19 cellular contexts compared by ENCODE assay signal in the genomic region with DNA sequence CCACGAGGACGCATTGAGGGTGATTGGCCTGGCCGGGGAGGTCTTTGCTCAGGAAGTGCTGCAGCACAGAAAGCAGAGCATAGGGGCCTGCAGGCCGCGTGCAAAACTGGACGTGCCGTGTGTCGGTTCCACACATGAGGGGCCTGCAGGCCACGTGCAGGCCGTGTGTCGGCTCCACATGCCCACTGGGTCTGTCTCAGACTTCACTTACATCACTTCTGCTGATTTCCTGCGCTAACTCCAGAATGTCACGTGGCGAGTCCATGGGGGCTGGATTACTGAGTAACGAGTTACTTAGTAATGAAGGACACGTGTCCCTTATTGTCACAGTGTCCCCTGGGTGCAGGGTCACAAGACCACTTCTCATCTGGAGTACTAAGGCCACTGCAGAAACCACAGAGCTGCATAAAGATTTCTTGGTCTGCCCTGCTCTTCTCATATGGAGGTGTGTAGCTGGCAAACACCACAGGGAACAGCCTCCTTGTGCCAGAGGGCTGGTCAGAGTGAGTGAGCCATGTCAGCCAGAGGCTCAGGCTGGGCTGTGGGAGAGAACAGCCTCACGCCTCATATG.
A peak's percentile ranks its signal among the peaks of the same experiment; 100 is the strongest.
DNase-seq lines count a peak whose midpoint lies in the region; ATAC-seq, FAIRE-seq and TF ChIP-seq lines count a peak whose summit lies in the region.
"Had no signal": no experiment of that assay in that cellular context is flagged by ENCODE, and none has a peak within 500 bp of the region (broad histone marks: within the 10 kb centered on the region; RNA-seq: fewer than 3 reads in every experiment).

No MANE protein-coding gene starts in this region.

- CTCF ChIA-PET in CD4-positive, alpha-beta T cell (lab: Charles Lee) = interaction anchor here (0.6 kb wide), 1 partner anchor 1272 kb away, joined by 3 read pairs; no protein-coding TSS in a partner anchor

- H3K36me3 Mint-ChIP-seq in CD4-positive, alpha-beta T cell (ENCODE audit: low read depth) = peaks cover 84% of the 10 kb centered on the region
- peaks cover 69% of the 10 kb centered on the region for H3K36me3 Mint-ChIP-seq in nephron progenitor cell (ENCODE audit: low read depth)

- H3K4me3 ChIP-seq in GM23248 (no peak overlapping the region), epithelial cell of proximal tubule (ENCODE audit: low read depth, low read length) (no peak overlapping the region)
- H3K4me3 ChIP-seq: BLaER1 treated with 17β-estradiol and CSF1 and Interleukin-3, amounts not matched to agents 10 nM and 100 nM; PC-9 had no signal

- no peak overlapping the region for H3K4me2 ChIP-seq in GM23248 (ENCODE audit: unreplicated experiment)
- H3K4me2 ChIP-seq: BLaER1 treated with 17β-estradiol and CSF1 and Interleukin-3, amounts not matched to agents 10 nM and 100 nM; PC-9; SK-N-SH had no signal

- H3K4me1 Mint-ChIP-seq in CD4-positive, alpha-beta T cell (ENCODE audit: low read depth) = peaks cover 39% of the 10 kb centered on the region
- peaks cover 23% of the 10 kb centered on the region for H3K4me1 Mint-ChIP-seq in nephron progenitor cell

- TF ChIP-seq POLR2A in GM12891 (IDR thresholded peaks at IDR 0.05; ENCODE audit: low read depth, low read length) = no peak

- no peak overlapping the region for H3K27ac ChIP-seq in CD4-positive, alpha-beta T cell (ENCODE audit: low read depth, low read length)
- H3K27ac ChIP-seq in GM23248 = peak overlapping the region; percentile 35; the same call in 1 of the 2 replicates
- H3K27ac ChIP-seq: BLaER1 treated with 17β-estradiol and CSF1 and Interleukin-3, amounts not matched to agents 10 nM and 100 nM; PC-9 had no signal

- H3K36me3 ChIP-seq in GM23248 (ENCODE audit: low read depth) = peaks cover 17% of the 10 kb centered on the region

- 37 to 39% methylated on average over 16 to 17 of the region's 17 CpGs for WGBS in GM23248 (ENCODE audit: low coverage in 1 of 2, low lambda C conversion rate in 2 of 2, missing lambda C conversion rate in 2 of 2), 2 experiments

- no peak for TF ChIP-seq CTCF in CD4-positive, alpha-beta T cell (IDR thresholded peaks at IDR 0.05)
- TF ChIP-seq CTCF in epithelial cell of proximal tubule (conservative IDR thresholded peaks at IDR 0.05; ENCODE audit: low read depth, low read length) (no peak), nephron progenitor cell (IDR thresholded peaks at IDR 0.05) (no peak)

- H3F3A ChIP-seq in GM23248 (ENCODE audit: insufficient read depth) = peaks cover 22% of the 10 kb centered on the region

- no peaks in the 10 kb centered on the region for H4K20me1 ChIP-seq in GM23248 (ENCODE audit: insufficient read depth)

- no peak overlapping the region for H3K4me3 Mint-ChIP-seq in CD4-positive, alpha-beta T cell
- no peak overlapping the region for H3K4me3 Mint-ChIP-seq in nephron progenitor cell
- H3K4me3 Mint-ChIP-seq: activated CD8-positive, alpha-beta T cell treated with anti-CD3 and anti-CD28 coated beads, Interleukin-2, amount 10 ng/mL, durations not matched to agents 7 days and 5 days had no signal

- peaks cover 58% of the 10 kb centered on the region; the same call in 1 of the 2 replicates for H3K79me2 ChIP-seq in GM23248 (ENCODE audit: insufficient read depth)

- intact Hi-C loops in CD4-positive, alpha-beta T cell (cut with DNase I, micrococcal nuclease) = no loop called here

- no peaks in the 10 kb centered on the region for H3K27me3 ChIP-seq in CD4-positive, alpha-beta T cell (ENCODE audit: control insufficient read depth, insufficient read depth, low read length)
- H3K27me3 ChIP-seq in GM23248 (replicated peaks; ENCODE audit: insufficient read depth) = no peaks in the 10 kb centered on the region
- H3K27me3 ChIP-seq: BLaER1 treated with 17β-estradiol and CSF1 and Interleukin-3, amounts not matched to agents 10 nM and 100 nM had no signal

- H3K9me3 Mint-ChIP-seq in CD4-positive, alpha-beta T cell = no peaks in the 10 kb centered on the region
- H3K9me3 Mint-ChIP-seq in nephron progenitor cell = no peaks in the 10 kb centered on the region

- FAIRE-seq in GM12891 (lab: Jason Lieb, UNC) = no peak

- H3K9me3 ChIP-seq in CD4-positive, alpha-beta T cell (ENCODE audit: control insufficient read depth, low read length) = no peaks in the 10 kb centered on the region
- no peaks in the 10 kb centered on the region for H3K9me3 ChIP-seq in GM23248 (ENCODE audit: low read depth)
- H3K9me3 ChIP-seq: BLaER1 treated with 17β-estradiol and CSF1 and Interleukin-3, amounts not matched to agents 10 nM and 100 nM; SK-N-SH had no signal

- H2AFZ ChIP-seq in GM23248 = no peak overlapping the region
- H2AFZ ChIP-seq: PC-9 had no signal

- no peaks in the 10 kb centered on the region for H3K9me2 ChIP-seq in GM23248 (ENCODE audit: insufficient read depth)
- H3K9me2 ChIP-seq: SK-N-SH had no signal

- in situ Hi-C loops in GM23248 (cut with MboI) = no loop called here

- H3K4me1 ChIP-seq in GM23248 (ENCODE audit: insufficient read depth) = no peaks in the 10 kb centered on the region; the same call in 1 of the 2 replicates
- H3K4me1 ChIP-seq: BLaER1 treated with 17β-estradiol and CSF1 and Interleukin-3, amounts not matched to agents 10 nM and 100 nM had no signal

- peak overlapping the region; percentile 78 for H3K27ac Mint-ChIP-seq in CD4-positive, alpha-beta T cell
- peak overlapping the region; percentile 38 for H3K27ac Mint-ChIP-seq in nephron progenitor cell
- H3K27ac Mint-ChIP-seq: activated CD8-positive, alpha-beta T cell treated with anti-CD3 and anti-CD28 coated beads, Interleukin-2, amount 10 ng/mL, durations not matched to agents 7 days and 5 days had no signal

- DNase-seq in CD4-positive, alpha-beta T cell = no peak
- peak; percentile 65 for DNase-seq in GM23248
- DNase-seq in epithelial cell of proximal tubule (ENCODE audit: low read depth) = peak; percentile 25
- no peak for DNase-seq in nephron progenitor cell
- DNase-seq in GM12891 (ENCODE audit: insufficient read length, low spot score) = no peak
- no peak for DNase-seq in SW480 (ENCODE audit: low spot score)
- DNase-seq: activated CD8-positive, alpha-beta T cell treated with anti-CD3 and anti-CD28 coated beads, Interleukin-2, amount 10 ng/mL, durations not matched to agents 7 days and 5 days; cortex of kidney; DMS79 treated with DMSO at 0.1 percent for 48 hours; HCEC 1CT; left colon; NCI-H2029 treated with DMSO at 0.1 percent for 48 hours; NCI-H526 treated with DMSO at 0.1 percent for 48 hours; PC-9; SK-N-SH; stimulated activated CD4-positive, alpha-beta T cell treated with anti-CD3 and anti-CD28 coated beads, Interleukin-1b, Interleukin-23, amount 100 ng/mL, for 48 hours had no signal

- no peak for ATAC-seq in CD4-positive, alpha-beta T cell (ENCODE audit: poor library complexity)
- ATAC-seq in GM21529 (IDR thresholded peaks at IDR 0.05; ENCODE audit: unreplicated experiment) = no peak
- no peak for ATAC-seq in GM19463 (IDR thresholded peaks at IDR 0.05; ENCODE audit: unreplicated experiment)
- ATAC-seq: activated CD8-positive, alpha-beta T cell treated with anti-CD3 and anti-CD28 coated beads, Interleukin-2, amount 10 ng/mL, durations not matched to agents 7 days and 5 days; left colon had no signal

- POLR2A ChIA-PET in CD4-positive, alpha-beta T cell (lab: Charles Lee) = no interaction called here

- H3K27me3 Mint-ChIP-seq in CD4-positive, alpha-beta T cell = no peaks in the 10 kb centered on the region
- H3K27me3 Mint-ChIP-seq in nephron progenitor cell (ENCODE audit: low read depth, poor library complexity) = no peaks in the 10 kb centered on the region

- 0 out of 2 replicates have a peak overlapping the region, but pooled peaks have one; percentile 14 for H3K9ac ChIP-seq in GM23248
- H3K9ac ChIP-seq: BLaER1 treated with 17β-estradiol and CSF1 and Interleukin-3, amounts not matched to agents 10 nM and 100 nM; SK-N-SH had no signal

TF ChIP-seq in GM12891, 5 proteins besides CTCF, POLR2A, EP300 and RAD21:
- no peak for TF ChIP-seq POU2F2 (IDR thresholded peaks at IDR 0.05; ENCODE audit: low read depth, low read length)
- no peak for TF ChIP-seq PAX5 (IDR thresholded peaks at IDR 0.05; ENCODE audit: insufficient read depth, low read length, severe bottlenecking)
- TF ChIP-seq TAF1 (IDR thresholded peaks at IDR 0.05; ENCODE audit: low read depth, low read length) = no peak
- no peak for TF ChIP-seq SPI1 (IDR thresholded peaks at IDR 0.05; ENCODE audit: low read depth, low read length)
- TF ChIP-seq POLR2AphosphoS5 (IDR thresholded peaks at IDR 0.05; ENCODE audit: low read depth, low read length) = no peak

Comparison
In these comparisons a context has a peak if more than half of its experiments do, and no peak if none do; other contexts are left out.
1. DNase-seq: peak in GM23248 (single experiment) and epithelial cell of proximal tubule (single experiment); none in CD4-positive, alpha-beta T cell (0 of 10), nephron progenitor cell (single experiment), GM12891 (single experiment) and SW480 (single experiment).